In the genomic region with DNA sequence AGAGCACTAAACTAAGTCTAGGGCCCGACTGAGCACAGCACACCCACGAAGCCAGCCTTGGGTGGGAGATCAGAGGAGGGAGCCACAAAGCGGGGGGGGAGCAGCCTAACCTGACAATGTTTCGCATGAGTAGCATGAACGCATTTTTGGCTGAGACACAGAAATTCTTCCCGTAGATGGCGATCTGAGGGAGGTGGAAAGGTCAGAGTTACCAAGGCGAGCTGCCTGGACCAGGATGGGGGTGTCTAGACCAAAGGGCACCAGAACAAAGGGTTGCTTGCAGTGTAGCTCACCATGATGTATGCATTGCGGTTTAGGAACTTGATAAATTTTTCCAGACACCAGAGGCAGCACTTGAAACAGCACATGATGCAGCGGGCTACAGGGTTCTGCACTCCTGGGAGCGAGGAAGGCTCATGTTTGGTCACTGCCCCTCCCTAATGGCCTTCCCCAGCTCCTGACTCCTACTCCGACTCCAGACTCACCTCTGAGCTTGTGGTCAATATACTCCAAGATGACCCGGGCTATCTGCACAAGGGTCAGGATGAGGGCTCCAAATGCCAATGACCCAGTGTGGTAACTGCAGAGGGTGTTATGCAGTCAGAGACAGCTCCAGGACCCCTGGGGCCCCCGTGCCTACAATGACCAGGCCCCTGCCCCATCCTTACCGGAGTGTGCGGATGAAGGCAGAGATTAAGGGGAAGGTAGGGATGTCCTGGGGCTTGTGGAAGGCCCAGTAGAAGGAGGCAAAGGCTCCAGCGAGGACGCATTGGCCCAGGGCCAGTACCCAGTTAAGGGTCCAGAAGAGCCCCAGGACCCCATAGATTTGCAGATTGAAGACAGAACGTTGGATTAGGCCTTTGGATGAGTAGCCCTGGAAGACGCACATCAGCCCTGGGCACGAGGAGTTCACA, we compare ENCODE assay signal across 1 cellular context.
TF ChIP-seq lines count a peak whose summit lies in the region.

No MANE protein-coding gene starts in this region.

TF ChIP-seq in HepG2, 621 proteins besides CTCF, POLR2A, EP300 and RAD21 (continued from another document and continues in another):
- TF ChIP-seq ISL2 (CRISPR knock-in tag; IDR thresholded peaks at IDR 0.05) (peak; percentile 89), ZNF335 (CRISPR knock-in tag; IDR thresholded peaks at IDR 0.05) (peak; percentile 97), ZNF136 (CRISPR knock-in tag; IDR thresholded peaks at IDR 0.05; ENCODE audit: low read depth) (0 out of 2 replicates have a peak, but pooled peaks have one; percentile 50), AGO1 (IDR thresholded peaks at IDR 0.05; ENCODE audit: low read depth, low read length, poor library complexity, severe bottlenecking) (no peak), ZBTB38 (CRISPR knock-in tag; IDR thresholded peaks at IDR 0.05) (no peak), MED8 (CRISPR knock-in tag; IDR thresholded peaks at IDR 0.05; ENCODE audit: insufficient replicate concordance) (no peak), BCL6 (CRISPR knock-in tag; IDR thresholded peaks at IDR 0.05) (peak; percentile 93), PHF8 (CRISPR knock-in tag; IDR thresholded peaks at IDR 0.05) (peak; percentile 48; the same call in 1 of the 2 replicates), KLF13 (CRISPR knock-in tag; IDR thresholded peaks at IDR 0.05) (no peak), KAT8 (CRISPR knock-in tag; IDR thresholded peaks at IDR 0.05) (peak; percentile 83), KDM4B (CRISPR knock-in tag; IDR thresholded peaks at IDR 0.05) (peak; percentile 66; the same call in 1 of the 2 replicates), CEBPG (CRISPR knock-in tag; IDR thresholded peaks at IDR 0.05) (no peak; the same call in none of the 2 replicates), ZNF563 (CRISPR knock-in tag; IDR thresholded peaks at IDR 0.05) (no peak), ZNF772 (CRISPR knock-in tag; IDR thresholded peaks at IDR 0.05) (peak; percentile 95; the same call in 1 of the 2 replicates), RXRA (CRISPR knock-in tag; IDR thresholded peaks at IDR 0.05) (peak; percentile 98), ATF7-NPFF (CRISPR knock-in tag; IDR thresholded peaks at IDR 0.05; ENCODE audit: low read depth) (peak; percentile 64; the same call in 1 of the 2 replicates), DPF2 (CRISPR knock-in tag; IDR thresholded peaks at IDR 0.05; ENCODE audit: borderline replicate concordance, low read depth) (no peak), PAWR (CRISPR knock-in tag; IDR thresholded peaks at IDR 0.05; ENCODE audit: borderline replicate concordance) (peak; percentile 13; the same call in 1 of the 2 replicates), ZFP36L2 (CRISPR knock-in tag; IDR thresholded peaks at IDR 0.05) (no peak), ZNF674 (CRISPR knock-in tag; IDR thresholded peaks at IDR 0.05; ENCODE audit: low read depth) (no peak), SP2 (CRISPR knock-in tag; IDR thresholded peaks at IDR 0.05) (no peak)
- TF ChIP-seq, protein P1, sequence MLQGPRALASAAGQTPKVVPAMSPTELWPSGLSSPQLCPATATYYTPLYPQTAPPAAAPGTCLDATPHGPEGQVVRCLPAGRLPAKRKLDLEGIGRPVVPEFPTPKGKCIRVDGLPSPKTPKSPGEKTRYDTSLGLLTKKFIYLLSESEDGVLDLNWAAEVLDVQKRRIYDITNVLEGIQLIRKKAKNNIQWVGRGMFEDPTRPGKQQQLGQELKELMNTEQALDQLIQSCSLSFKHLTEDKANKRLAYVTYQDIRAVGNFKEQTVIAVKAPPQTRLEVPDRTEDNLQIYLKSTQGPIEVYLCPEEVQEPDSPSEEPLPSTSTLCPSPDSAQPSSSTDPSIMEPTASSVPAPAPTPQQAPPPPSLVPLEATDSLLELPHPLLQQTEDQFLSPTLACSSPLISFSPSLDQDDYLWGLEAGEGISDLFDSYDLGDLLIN (CRISPR knock-in tag; IDR thresholded peaks at IDR 0.05; ENCODE audit: borderline replicate concordance) = no peak
- TF ChIP-seq, protein P2, sequence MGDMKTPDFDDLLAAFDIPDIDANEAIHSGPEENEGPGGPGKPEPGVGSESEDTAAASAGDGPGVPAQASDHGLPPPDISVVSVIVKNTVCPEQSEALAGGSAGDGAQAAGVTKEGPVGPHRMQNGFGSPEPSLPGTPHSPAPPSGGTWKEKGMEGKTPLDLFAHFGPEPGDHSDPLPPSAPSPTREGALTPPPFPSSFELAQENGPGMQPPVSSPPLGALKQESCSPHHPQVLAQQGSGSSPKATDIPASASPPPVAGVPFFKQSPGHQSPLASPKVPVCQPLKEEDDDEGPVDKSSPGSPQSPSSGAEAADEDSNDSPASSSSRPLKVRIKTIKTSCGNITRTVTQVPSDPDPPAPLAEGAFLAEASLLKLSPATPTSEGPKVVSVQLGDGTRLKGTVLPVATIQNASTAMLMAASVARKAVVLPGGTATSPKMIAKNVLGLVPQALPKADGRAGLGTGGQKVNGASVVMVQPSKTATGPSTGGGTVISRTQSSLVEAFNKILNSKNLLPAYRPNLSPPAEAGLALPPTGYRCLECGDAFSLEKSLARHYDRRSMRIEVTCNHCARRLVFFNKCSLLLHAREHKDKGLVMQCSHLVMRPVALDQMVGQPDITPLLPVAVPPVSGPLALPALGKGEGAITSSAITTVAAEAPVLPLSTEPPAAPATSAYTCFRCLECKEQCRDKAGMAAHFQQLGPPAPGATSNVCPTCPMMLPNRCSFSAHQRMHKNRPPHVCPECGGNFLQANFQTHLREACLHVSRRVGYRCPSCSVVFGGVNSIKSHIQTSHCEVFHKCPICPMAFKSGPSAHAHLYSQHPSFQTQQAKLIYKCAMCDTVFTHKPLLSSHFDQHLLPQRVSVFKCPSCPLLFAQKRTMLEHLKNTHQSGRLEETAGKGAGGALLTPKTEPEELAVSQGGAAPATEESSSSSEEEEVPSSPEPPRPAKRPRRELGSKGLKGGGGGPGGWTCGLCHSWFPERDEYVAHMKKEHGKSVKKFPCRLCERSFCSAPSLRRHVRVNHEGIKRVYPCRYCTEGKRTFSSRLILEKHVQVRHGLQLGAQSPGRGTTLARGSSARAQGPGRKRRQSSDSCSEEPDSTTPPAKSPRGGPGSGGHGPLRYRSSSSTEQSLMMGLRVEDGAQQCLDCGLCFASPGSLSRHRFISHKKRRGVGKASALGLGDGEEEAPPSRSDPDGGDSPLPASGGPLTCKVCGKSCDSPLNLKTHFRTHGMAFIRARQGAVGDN (CRISPR knock-in tag; IDR thresholded peaks at IDR 0.05) = peak; percentile 82
- TF ChIP-seq, protein P3, sequence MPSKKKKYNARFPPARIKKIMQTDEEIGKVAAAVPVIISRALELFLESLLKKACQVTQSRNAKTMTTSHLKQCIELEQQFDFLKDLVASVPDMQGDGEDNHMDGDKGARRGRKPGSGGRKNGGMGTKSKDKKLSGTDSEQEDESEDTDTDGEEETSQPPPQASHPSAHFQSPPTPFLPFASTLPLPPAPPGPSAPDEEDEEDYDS (CRISPR knock-in tag; IDR thresholded peaks at IDR 0.05) = peak; percentile 56
- TF ChIP-seq, protein P4, sequence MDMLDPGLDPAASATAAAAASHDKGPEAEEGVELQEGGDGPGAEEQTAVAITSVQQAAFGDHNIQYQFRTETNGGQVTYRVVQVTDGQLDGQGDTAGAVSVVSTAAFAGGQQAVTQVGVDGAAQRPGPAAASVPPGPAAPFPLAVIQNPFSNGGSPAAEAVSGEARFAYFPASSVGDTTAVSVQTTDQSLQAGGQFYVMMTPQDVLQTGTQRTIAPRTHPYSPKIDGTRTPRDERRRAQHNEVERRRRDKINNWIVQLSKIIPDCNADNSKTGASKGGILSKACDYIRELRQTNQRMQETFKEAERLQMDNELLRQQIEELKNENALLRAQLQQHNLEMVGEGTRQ (IDR thresholded peaks at IDR 0.05; ENCODE audit: low read depth, low read length) = peak; percentile 54
- TF ChIP-seq, protein P4 (CRISPR knock-in tag; IDR thresholded peaks at IDR 0.05; ENCODE audit: borderline replicate concordance) = 0 out of 2 replicates have a peak, but pooled peaks have one; percentile 62
- TF ChIP-seq, protein P5, sequence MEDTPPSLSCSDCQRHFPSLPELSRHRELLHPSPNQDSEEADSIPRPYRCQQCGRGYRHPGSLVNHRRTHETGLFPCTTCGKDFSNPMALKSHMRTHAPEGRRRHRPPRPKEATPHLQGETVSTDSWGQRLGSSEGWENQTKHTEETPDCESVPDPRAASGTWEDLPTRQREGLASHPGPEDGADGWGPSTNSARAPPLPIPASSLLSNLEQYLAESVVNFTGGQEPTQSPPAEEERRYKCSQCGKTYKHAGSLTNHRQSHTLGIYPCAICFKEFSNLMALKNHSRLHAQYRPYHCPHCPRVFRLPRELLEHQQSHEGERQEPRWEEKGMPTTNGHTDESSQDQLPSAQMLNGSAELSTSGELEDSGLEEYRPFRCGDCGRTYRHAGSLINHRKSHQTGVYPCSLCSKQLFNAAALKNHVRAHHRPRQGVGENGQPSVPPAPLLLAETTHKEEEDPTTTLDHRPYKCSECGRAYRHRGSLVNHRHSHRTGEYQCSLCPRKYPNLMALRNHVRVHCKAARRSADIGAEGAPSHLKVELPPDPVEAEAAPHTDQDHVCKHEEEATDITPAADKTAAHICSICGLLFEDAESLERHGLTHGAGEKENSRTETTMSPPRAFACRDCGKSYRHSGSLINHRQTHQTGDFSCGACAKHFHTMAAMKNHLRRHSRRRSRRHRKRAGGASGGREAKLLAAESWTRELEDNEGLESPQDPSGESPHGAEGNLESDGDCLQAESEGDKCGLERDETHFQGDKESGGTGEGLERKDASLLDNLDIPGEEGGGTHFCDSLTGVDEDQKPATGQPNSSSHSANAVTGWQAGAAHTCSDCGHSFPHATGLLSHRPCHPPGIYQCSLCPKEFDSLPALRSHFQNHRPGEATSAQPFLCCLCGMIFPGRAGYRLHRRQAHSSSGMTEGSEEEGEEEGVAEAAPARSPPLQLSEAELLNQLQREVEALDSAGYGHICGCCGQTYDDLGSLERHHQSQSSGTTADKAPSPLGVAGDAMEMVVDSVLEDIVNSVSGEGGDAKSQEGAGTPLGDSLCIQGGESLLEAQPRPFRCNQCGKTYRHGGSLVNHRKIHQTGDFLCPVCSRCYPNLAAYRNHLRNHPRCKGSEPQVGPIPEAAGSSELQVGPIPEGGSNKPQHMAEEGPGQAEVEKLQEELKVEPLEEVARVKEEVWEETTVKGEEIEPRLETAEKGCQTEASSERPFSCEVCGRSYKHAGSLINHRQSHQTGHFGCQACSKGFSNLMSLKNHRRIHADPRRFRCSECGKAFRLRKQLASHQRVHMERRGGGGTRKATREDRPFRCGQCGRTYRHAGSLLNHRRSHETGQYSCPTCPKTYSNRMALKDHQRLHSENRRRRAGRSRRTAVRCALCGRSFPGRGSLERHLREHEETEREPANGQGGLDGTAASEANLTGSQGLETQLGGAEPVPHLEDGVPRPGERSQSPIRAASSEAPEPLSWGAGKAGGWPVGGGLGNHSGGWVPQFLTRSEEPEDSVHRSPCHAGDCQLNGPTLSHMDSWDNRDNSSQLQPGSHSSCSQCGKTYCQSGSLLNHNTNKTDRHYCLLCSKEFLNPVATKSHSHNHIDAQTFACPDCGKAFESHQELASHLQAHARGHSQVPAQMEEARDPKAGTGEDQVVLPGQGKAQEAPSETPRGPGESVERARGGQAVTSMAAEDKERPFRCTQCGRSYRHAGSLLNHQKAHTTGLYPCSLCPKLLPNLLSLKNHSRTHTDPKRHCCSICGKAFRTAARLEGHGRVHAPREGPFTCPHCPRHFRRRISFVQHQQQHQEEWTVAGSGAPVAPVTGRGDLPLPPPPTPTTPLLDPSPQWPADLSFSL (CRISPR knock-in tag; IDR thresholded peaks at IDR 0.05) = no peak
- TF ChIP-seq, protein P6, sequence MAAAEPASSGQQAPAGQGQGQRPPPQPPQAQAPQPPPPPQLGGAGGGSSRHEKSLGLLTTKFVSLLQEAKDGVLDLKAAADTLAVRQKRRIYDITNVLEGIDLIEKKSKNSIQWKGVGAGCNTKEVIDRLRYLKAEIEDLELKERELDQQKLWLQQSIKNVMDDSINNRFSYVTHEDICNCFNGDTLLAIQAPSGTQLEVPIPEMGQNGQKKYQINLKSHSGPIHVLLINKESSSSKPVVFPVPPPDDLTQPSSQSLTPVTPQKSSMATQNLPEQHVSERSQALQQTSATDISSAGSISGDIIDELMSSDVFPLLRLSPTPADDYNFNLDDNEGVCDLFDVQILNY (CRISPR knock-in tag; conservative IDR thresholded peaks at IDR 0.05) = no peak
- TF ChIP-seq, protein P7, sequence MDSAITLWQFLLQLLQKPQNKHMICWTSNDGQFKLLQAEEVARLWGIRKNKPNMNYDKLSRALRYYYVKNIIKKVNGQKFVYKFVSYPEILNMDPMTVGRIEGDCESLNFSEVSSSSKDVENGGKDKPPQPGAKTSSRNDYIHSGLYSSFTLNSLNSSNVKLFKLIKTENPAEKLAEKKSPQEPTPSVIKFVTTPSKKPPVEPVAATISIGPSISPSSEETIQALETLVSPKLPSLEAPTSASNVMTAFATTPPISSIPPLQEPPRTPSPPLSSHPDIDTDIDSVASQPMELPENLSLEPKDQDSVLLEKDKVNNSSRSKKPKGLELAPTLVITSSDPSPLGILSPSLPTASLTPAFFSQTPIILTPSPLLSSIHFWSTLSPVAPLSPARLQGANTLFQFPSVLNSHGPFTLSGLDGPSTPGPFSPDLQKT (CRISPR knock-in tag; IDR thresholded peaks at IDR 0.05; ENCODE audit: borderline replicate concordance) = no peak
- TF ChIP-seq, protein P8, sequence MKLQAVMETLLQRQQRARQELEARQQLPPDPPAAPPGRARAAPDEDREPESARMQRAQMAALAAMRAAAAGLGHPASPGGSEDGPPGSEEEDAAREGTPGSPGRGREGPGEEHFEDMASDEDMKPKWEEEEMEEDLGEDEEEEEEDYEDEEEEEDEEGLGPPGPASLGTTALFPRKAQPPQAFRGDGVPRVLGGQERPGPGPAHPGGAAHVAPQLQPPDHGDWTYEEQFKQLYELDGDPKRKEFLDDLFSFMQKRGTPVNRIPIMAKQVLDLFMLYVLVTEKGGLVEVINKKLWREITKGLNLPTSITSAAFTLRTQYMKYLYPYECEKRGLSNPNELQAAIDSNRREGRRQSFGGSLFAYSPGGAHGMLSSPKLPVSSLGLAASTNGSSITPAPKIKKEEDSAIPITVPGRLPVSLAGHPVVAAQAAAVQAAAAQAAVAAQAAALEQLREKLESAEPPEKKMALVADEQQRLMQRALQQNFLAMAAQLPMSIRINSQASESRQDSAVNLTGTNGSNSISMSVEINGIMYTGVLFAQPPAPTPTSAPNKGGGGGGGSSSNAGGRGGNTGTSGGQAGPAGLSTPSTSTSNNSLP (IDR thresholded peaks at IDR 0.05; ENCODE audit: low read depth, low read length) = peak; percentile 64
- TF ChIP-seq, protein P9, sequence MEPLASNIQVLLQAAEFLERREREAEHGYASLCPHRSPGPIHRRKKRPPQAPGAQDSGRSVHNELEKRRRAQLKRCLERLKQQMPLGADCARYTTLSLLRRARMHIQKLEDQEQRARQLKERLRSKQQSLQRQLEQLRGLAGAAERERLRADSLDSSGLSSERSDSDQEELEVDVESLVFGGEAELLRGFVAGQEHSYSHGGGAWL (CRISPR knock-in tag; IDR thresholded peaks at IDR 0.05) = no peak; the same call in 1 of the 2 replicates
